8 cellular contexts compared by ENCODE assay signal in the genomic region with DNA sequence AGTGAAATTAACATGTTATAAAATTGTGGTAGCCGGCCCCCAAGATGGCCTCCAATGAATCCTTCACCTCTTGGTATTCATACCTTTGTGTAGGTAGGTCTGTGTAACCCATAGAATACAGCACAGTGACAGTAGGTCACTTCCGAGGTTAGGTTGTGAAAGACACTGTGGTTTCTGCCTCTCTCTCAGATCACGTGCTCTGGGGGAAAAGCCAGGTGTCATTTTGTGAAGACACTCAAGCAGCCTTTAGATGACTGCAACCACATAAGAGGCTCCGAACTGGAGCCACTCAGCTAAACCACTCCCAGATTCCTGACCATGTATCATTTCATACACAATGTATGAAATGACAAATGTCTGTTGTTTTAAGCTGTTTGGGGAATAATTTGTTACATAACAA. TPM values are rescaled to one million over a fixed set of nuclear protein-coding genes. Genes with fewer than 3 reads are reported as not detected.
DNase-seq lines count a peak whose midpoint lies in the region; ATAC-seq lines count a peak whose summit lies in the region.

No MANE protein-coding gene starts in this region.

- peak overlapping the region; percentile 55 to 91 (median 86) for H3K27ac Mint-ChIP-seq in naive thymus-derived CD8-positive, alpha-beta T cell

- no peaks in the 10 kb centered on the region for H3K9me3 Mint-ChIP-seq in naive thymus-derived CD8-positive, alpha-beta T cell

- ATAC-seq in GM19438 (IDR thresholded peaks at IDR 0.05; ENCODE audit: low read depth, unreplicated experiment) (peak; percentile 99), HG03520 (IDR thresholded peaks at IDR 0.05; ENCODE audit: unreplicated experiment) (peak; percentile 98)
- ATAC-seq in naive thymus-derived CD8-positive, alpha-beta T cell: peak; percentile 97 to 100

- no peaks in the 10 kb centered on the region for H3K27me3 Mint-ChIP-seq in naive thymus-derived CD8-positive, alpha-beta T cell

- DNase-seq in AML-193 (lab: John Stamatoyannopoulos, UW) (peak; percentile 22 to 23), UCSD-AML1 (lab: John Stamatoyannopoulos, UW; ENCODE audit: unreplicated experiment) (no peak), NCI-H146 treated with DMSO at 0.1 percent for 48 hours (lab: John Stamatoyannopoulos, UW; ENCODE audit: unreplicated experiment) (no peak), iPS-NIHi7 (ENCODE audit: extremely low spot score) (no peak)
- peak; percentile 53 for DNase-seq in activated CD4-positive, alpha-beta T cell treated with anti-CD3 and anti-CD28 coated beads, Interleukin-2, amount 50 U/mL, for 1 hour
- peak; percentile 12 to 81 (median 66) for DNase-seq in naive thymus-derived CD8-positive, alpha-beta T cell

- peak overlapping the region in 9 of 10 donors; percentile 2 to 68 (median 25) for H3K4me3 Mint-ChIP-seq in naive thymus-derived CD8-positive, alpha-beta T cell

- POLR2A ChIA-PET in naive thymus-derived CD8-positive, alpha-beta T cell (lab: Charles Lee): interaction anchor here (0.6 to 4.2 kb wide), 5 partner anchors 9 to 672 kb away, joined by 3 to 55 read pairs (median 4); partner anchors contain the start of genes HMGB1 and USPL1

- peaks cover 10 to 55% (median 42%) of the 10 kb centered on the region in 4 donors for H3K4me1 Mint-ChIP-seq in naive thymus-derived CD8-positive, alpha-beta T cell

- no peaks in the 10 kb centered on the region for H3K36me3 Mint-ChIP-seq in naive thymus-derived CD8-positive, alpha-beta T cell

RNA-seq across cellular contexts. Expression of gene USPL1, which starts 9.8 kb away (rescaled TPM):
- total RNA-seq in naive thymus-derived CD8-positive, alpha-beta T cell: 10 to 100 TPM; 29.2 to 31.1 TPM
- 10 to 100 TPM; 13.4 to 17.6 (median 14.2) TPM for polyA plus RNA-seq in naive thymus-derived CD8-positive, alpha-beta T cell

Comparison
In these comparisons a context has a peak if more than half of its experiments do, and no peak if none do; other contexts are left out.
1. DNase-seq: peak in AML-193 (2 of 2), activated CD4-positive, alpha-beta T cell treated with anti-CD3 and anti-CD28 coated beads, Interleukin-2, amount 50 U/mL, for 1 hour (single experiment) and naive thymus-derived CD8-positive, alpha-beta T cell (10 of 10); none in UCSD-AML1 (single experiment), NCI-H146 treated with DMSO at 0.1 percent for 48 hours (single experiment) and iPS-NIHi7 (single experiment).
2. Peak in every context shown above with its lines, with median percentiles within 50 percentile points of each other: ATAC-seq.